ENCODE assay signal across 8 cellular contexts in the genomic region with DNA sequence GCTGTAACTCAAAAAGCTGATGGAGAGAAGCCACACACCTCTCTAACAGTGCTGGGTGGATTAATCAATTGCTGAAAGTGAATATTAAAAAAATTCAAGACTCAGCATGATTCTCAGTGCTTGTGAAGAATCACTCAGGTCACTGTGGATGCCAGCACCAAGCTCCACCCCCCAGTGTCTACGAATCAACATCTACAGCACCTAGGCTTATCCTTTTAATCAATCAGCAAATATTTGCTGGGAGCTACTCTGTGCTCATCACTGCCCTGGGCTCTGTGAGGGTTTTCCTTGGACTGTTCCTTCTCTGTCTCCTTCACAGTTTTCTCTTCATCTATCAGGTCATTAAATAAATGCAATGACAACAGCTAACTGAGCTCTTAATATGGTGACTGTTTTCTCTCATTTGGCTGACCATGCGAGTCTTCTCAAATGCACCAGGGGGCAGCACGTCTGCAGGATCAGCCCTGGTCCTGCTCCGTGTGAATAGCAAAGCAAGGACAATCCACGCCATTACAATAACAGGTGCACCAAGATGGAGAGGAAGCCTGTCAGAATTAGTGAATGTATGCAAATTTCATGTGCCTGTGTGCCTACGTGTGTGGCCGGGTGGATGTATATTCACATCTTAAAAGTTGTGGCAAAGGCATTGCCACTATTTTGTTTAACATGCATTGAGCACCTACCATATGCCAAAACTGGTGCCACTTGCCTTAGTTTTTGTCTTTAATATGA. TPM values are rescaled to one million over a fixed set of nuclear protein-coding genes. Genes with fewer than 3 reads are reported as not detected.
DNase-seq lines count a peak whose midpoint lies in the region; ATAC-seq and TF ChIP-seq lines count a peak whose summit lies in the region.

No MANE protein-coding gene starts in this region.

- no peaks in the 10 kb centered on the region for H4K20me1 ChIP-seq in SK-N-SH (ENCODE audit: insufficient read depth)
- H4K20me1 ChIP-seq in mammary epithelial cell (ENCODE audit: insufficient read depth, low read length) = no peaks in the 10 kb centered on the region

- DNase-seq in activated naive CD4-positive, alpha-beta T cell treated with Interleukin-2 at 50 U/mL for 16 hours = peak; percentile 38
- no peak for DNase-seq in activated naive CD4-positive, alpha-beta T cell (lab: John Stamatoyannopoulos, UW)
- DNase-seq in NCI-H1092 (lab: John Stamatoyannopoulos, UW) (peak; percentile 51), SK-N-SH (peak; percentile 73), mammary epithelial cell (peak; percentile 22), kidney tubule cell (ENCODE audit: low spot score) (peak; percentile 76)
- DNase-seq in stimulated activated CD4-positive, alpha-beta T cell treated with anti-CD3 and anti-CD28 coated beads, TNF-alpha, amount 100 ng/mL, for 24 hours (ENCODE audit: low read depth in 3 of 3) = peak in 2 of 3 experiments; percentile 16 to 28

- 0 out of 2 replicates have a peak, but pooled peaks cover 13% of the 10 kb centered on the region for H3K27me3 ChIP-seq in SK-N-SH (ENCODE audit: insufficient read depth)
- no peaks in the 10 kb centered on the region for H3K27me3 ChIP-seq in mammary epithelial cell (ENCODE audit: insufficient read depth, low read length)

- CTCF ChIA-PET in SK-N-SH (lab: Yijun Ruan, JAX) = interaction anchor here (0.6 to 6.4 kb wide), 36 partner anchors 8 to 1002 kb away, joined by 3 to 105 read pairs (median 4); a partner anchor contains a TSS
- CTCF ChIA-PET in mammary epithelial cell (lab: Charles Lee; ENCODE audit: low non-redundant PET) = interaction anchor here (0.6 to 1.7 kb wide), 10 partner anchors 20 to 678 kb away, joined by 3 to 23 read pairs (median 4); no protein-coding TSS in a partner anchor

- no peaks in the 10 kb centered on the region for H3K9me2 ChIP-seq in SK-N-SH

- H3K4me1 ChIP-seq in SK-N-SH (ENCODE audit: control insufficient read depth in 1 of 2, insufficient read depth in 2 of 2, low read depth in 1 of 2, low read length in 1 of 2) (no peaks in the 10 kb centered on the region), mammary epithelial cell (ENCODE audit: insufficient read depth, low read length) (no peaks in the 10 kb centered on the region)

- H3K36me3 ChIP-seq in SK-N-SH (replicated peaks in 1 of 2; ENCODE audit: control insufficient read depth in 1 of 2, insufficient read depth in 2 of 2, low read length in 1 of 2) (no peaks in the 10 kb centered on the region), mammary epithelial cell (ENCODE audit: insufficient read depth, low read length) (no peaks in the 10 kb centered on the region)

- TF ChIP-seq EP300 in SK-N-SH (IDR thresholded peaks at IDR 0.05; ENCODE audit: borderline replicate concordance in 1 of 2, low read depth in 1 of 2, low read length in 1 of 2) = no peak

- no TSS peak for BruUV-seq in mammary epithelial cell (replicated peaks; lab: Mats Ljungman, UMichigan)

- TF ChIP-seq CTCF in SK-N-SH (IDR thresholded peaks at IDR 0.05) (peak; percentile 80), mammary epithelial cell (conservative IDR thresholded peaks at IDR 0.05 in 1 of 2, IDR thresholded peaks at IDR 0.05 in 1 of 2; ENCODE audit: extremely low read depth in 1 of 2, insufficient read depth in 1 of 2, low read depth in 1 of 2, low read length in 2 of 2) (peak; percentile 84 to 89)

- TF ChIP-seq RAD21 in SK-N-SH (IDR thresholded peaks at IDR 0.05; ENCODE audit: low read length) = peak; percentile 93

- ATAC-seq in HG02610 (IDR thresholded peaks at IDR 0.05; ENCODE audit: unreplicated experiment) = peak; percentile 78

- intact Hi-C loops in mammary epithelial cell (cut with micrococcal nuclease) = loop anchor here (1.0 kb wide), 2 partner anchors 161 to 672 kb away; no protein-coding TSS in a partner anchor

- H3K9ac ChIP-seq in SK-N-SH (no peak overlapping the region), mammary epithelial cell (ENCODE audit: insufficient read depth, low read length) (no peak overlapping the region)

- no peak overlapping the region for H3K27ac ChIP-seq in SK-N-SH (ENCODE audit: low read depth in 2 of 2, low read length in 1 of 2)
- no peak overlapping the region for H3K27ac ChIP-seq in mammary epithelial cell (ENCODE audit: insufficient read depth, low read depth, low read length)

- no peaks in the 10 kb centered on the region for H3F3A ChIP-seq in SK-N-SH (replicated peaks; ENCODE audit: insufficient read depth)

- H3K79me2 ChIP-seq in SK-N-SH (ENCODE audit: insufficient read depth) = no peaks in the 10 kb centered on the region
- no peaks in the 10 kb centered on the region for H3K79me2 ChIP-seq in mammary epithelial cell (ENCODE audit: insufficient read depth, low read length)

- in situ Hi-C loops in mammary epithelial cell (cut with MboI; ENCODE audit: low sequenced_read_pairs in 2 of 2) = loop anchor here (10.0 kb wide), 2 partner anchors 159 to 669 kb away; no protein-coding TSS in a partner anchor

- POLR2A ChIA-PET in SK-N-SH (lab: Yijun Ruan, JAX) = no interaction called here

- H3K9me3 ChIP-seq in SK-N-SH (peaks cover 6% of the 10 kb centered on the region; the same call in 1 of the 2 replicates), mammary epithelial cell (replicated peaks; ENCODE audit: insufficient read depth, low read length) (no peaks in the 10 kb centered on the region)

- no peak overlapping the region; a peak in 1 of 4 replicates for H3K4me3 ChIP-seq in SK-N-SH (ENCODE audit: low read depth in 2 of 2, low read length in 1 of 2)
- H3K4me3 ChIP-seq in mammary epithelial cell (replicated peaks in 1 of 3; ENCODE audit: insufficient read depth in 1 of 3, low read depth in 2 of 3, low read length in 3 of 3) = no peak overlapping the region

- dilution Hi-C loops in mammary epithelial cell (cut with HindIII; ENCODE audit: low sequenced_read_pairs) = no loop called here

- WGBS in SK-N-SH (ENCODE audit: low lambda C conversion rate) = 19% methylated on average over 7 of the region's 7 CpGs
- 33% methylated on average over 7 of the region's 7 CpGs for WGBS in mammary epithelial cell (ENCODE audit: low coverage, missing lambda C conversion rate)

- H2AFZ ChIP-seq in SK-N-SH (ENCODE audit: low read depth) = no peak overlapping the region
- H2AFZ ChIP-seq in mammary epithelial cell (ENCODE audit: low read depth, low read length) = no peak overlapping the region

- no peak overlapping the region for H3K4me2 ChIP-seq in SK-N-SH
- no peak overlapping the region for H3K4me2 ChIP-seq in mammary epithelial cell (ENCODE audit: insufficient read depth, low read depth, low read length)

TF ChIP-seq in SK-N-SH, 30 proteins besides CTCF, POLR2A, EP300 and RAD21:
- TF ChIP-seq SIN3A (IDR thresholded peaks at IDR 0.05; ENCODE audit: borderline replicate concordance, low read depth, low read length) = no peak
- peak; percentile 58 for TF ChIP-seq RCOR1 (IDR thresholded peaks at IDR 0.05; ENCODE audit: low read length)
- TF ChIP-seq SMC3 (IDR thresholded peaks at IDR 0.05; ENCODE audit: low read depth, low read length) = peak; percentile 92
- peak; percentile 31 for TF ChIP-seq CHD2 (IDR thresholded peaks at IDR 0.05; ENCODE audit: low read length, partially characterized antibody)
- TF ChIP-seq POLR2AphosphoS5 (IDR thresholded peaks at IDR 0.05; ENCODE audit: low read depth, low read length) = no peak

RNA-seq across cellular contexts. Expression of a gene that starts 14.6 kb away (rescaled TPM):
- polyA plus RNA-seq in SK-N-SH (2012; rRNA removed) (not detected in 2 replicates), mammary epithelial cell (not detected)
- polyA plus RNA-seq in SK-N-SH (2012; cell fraction: cytosol; rRNA removed) = not detected in 2 replicates
- polyA plus RNA-seq in SK-N-SH (2012; cell fraction: nucleus; rRNA removed) = not detected in 2 replicates
- not detected for total RNA-seq in mammary epithelial cell
- not detected for polyA minus RNA-seq in mammary epithelial cell

Comparison
In these comparisons a context has a peak if more than half of its experiments do, and no peak if none do; other contexts are left out.
1. DNase-seq: peak in activated naive CD4-positive, alpha-beta T cell treated with Interleukin-2 at 50 U/mL for 16 hours (single experiment), NCI-H1092 (single experiment), SK-N-SH (single experiment), mammary epithelial cell (single experiment), kidney tubule cell (single experiment) and stimulated activated CD4-positive, alpha-beta T cell treated with anti-CD3 and anti-CD28 coated beads, TNF-alpha, amount 100 ng/mL, for 24 hours (2 of 3); none in activated naive CD4-positive, alpha-beta T cell (0 of 4).